Comparison of ENCODE assay signal across 9 cellular contexts in the genomic region with DNA sequence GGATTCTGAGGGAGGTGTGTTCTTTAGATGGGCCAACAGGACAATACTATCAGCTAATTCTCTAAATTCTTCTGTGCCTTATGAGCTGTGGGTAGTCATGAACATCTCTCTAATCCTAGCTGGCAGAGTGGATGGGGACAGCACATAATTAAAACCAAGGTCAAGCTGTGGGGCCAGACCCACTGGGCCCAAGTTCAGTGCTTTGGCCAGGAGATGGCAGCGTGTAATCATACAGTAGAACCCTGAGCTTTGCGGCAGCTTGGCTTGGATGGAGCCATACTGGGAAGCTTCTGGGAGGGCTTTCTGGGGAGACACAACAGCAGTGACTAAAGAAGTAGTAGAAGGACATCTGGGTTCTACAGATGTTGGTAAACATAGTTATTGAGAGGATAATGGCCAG.
DNase-seq lines count a peak whose midpoint lies in the region; ATAC-seq and TF ChIP-seq lines count a peak whose summit lies in the region.
"Had no signal": no experiment of that assay in that cellular context is flagged by ENCODE, and none has a peak within 500 bp of the region (broad histone marks: within the 10 kb centered on the region; RNA-seq: fewer than 3 reads in every experiment).

No MANE protein-coding gene starts in this region.

- POLR2A ChIA-PET in HEK293 (lab: Yijun Ruan, JAX), result no interaction called here
- POLR2A ChIA-PET in naive thymus-derived CD8-positive, alpha-beta T cell (lab: Charles Lee), result no interaction called here

- H3K4me1 ChIP-seq in HEK293 (ENCODE audit: control insufficient read depth, insufficient read depth, low read length), result no peaks in the 10 kb centered on the region

- H3K27me3 Mint-ChIP-seq in Calu3 (ENCODE audit: unreplicated experiment), result peaks cover 29% of the 10 kb centered on the region
- peaks cover 20% of the 10 kb centered on the region for H3K27me3 Mint-ChIP-seq in neural crest cell (ENCODE audit: low read depth)
- H3K27me3 Mint-ChIP-seq in naive thymus-derived CD8-positive, alpha-beta T cell, result peaks cover 0 to 18% (median 3%) of the 10 kb centered on the region in 5 donors

- no peaks in the 10 kb centered on the region for H3K36me3 ChIP-seq in HEK293 (ENCODE audit: control insufficient read depth in 2 of 2, insufficient read depth in 1 of 2, low read length in 2 of 2)

- TF ChIP-seq CTCF in Calu3 (IDR thresholded peaks at IDR 0.05; ENCODE audit: unreplicated experiment) (no peak), HEK293 (tag by site-specific recombination; IDR thresholded peaks at IDR 0.05) (0 out of 2 replicates have a peak, but pooled peaks have one; percentile 15), astrocyte of the cerebellum (IDR thresholded peaks at IDR 0.05; ENCODE audit: low read depth, low read length, missing control alignments) (peak; percentile 53), neural crest cell (conservative IDR thresholded peaks at IDR 0.05) (peak; percentile 28)

- ATAC-seq in HG03135 (IDR thresholded peaks at IDR 0.05; ENCODE audit: unreplicated experiment), result no peak
- ATAC-seq in naive thymus-derived CD8-positive, alpha-beta T cell, result no peak

- H3K36me3 Mint-ChIP-seq in Calu3 (ENCODE audit: insufficient read depth, unreplicated experiment) (no peaks in the 10 kb centered on the region), neural crest cell (ENCODE audit: low read depth) (no peaks in the 10 kb centered on the region)
- H3K36me3 Mint-ChIP-seq in naive thymus-derived CD8-positive, alpha-beta T cell, result peaks cover 0 to 6% (median 0%) of the 10 kb centered on the region in 3 donors

- H3K9me3 Mint-ChIP-seq in Calu3 (ENCODE audit: low read depth, unreplicated experiment) (no peaks in the 10 kb centered on the region), neural crest cell (peaks cover 14% of the 10 kb centered on the region)
- H3K9me3 Mint-ChIP-seq in naive thymus-derived CD8-positive, alpha-beta T cell, result peaks cover 0 to 21% (median 5%) of the 10 kb centered on the region in 9 donors

- DNase-seq in Calu3 (peak; percentile 38), astrocyte of the cerebellum (ENCODE audit: low read depth) (no peak), neural crest cell (ENCODE audit: low read depth, low spot score) (no peak), SHP77 treated with DMSO at 0.1 percent for 48 hours (lab: John Stamatoyannopoulos, UW) (no peak)
- no peak for DNase-seq in effector CD4-positive, alpha-beta T cell
- no peak for DNase-seq in naive thymus-derived CD8-positive, alpha-beta T cell
- DNase-seq: nucleus accumbens had no signal

- no peaks in the 10 kb centered on the region for H3K4me1 Mint-ChIP-seq in Calu3 (ENCODE audit: low read depth, unreplicated experiment)
- H3K4me1 Mint-ChIP-seq in neural crest cell, result no peaks in the 10 kb centered on the region
- no peaks in the 10 kb centered on the region for H3K4me1 Mint-ChIP-seq in naive thymus-derived CD8-positive, alpha-beta T cell

- intact Hi-C loops in Calu3 (cut with micrococcal nuclease; ENCODE audit: unreplicated experiment), result loop anchor here (2.0 to 5.0 kb wide), 3 partner anchors 136 to 232 kb away; no protein-coding TSS in a partner anchor

- CTCF ChIA-PET in Calu3 (lab: Charles Lee), result interaction anchor here (0.7 to 1.7 kb wide), 7 partner anchors 73 to 233 kb away, joined by 3 to 17 read pairs (median 6); no protein-coding TSS in a partner anchor
- CTCF ChIA-PET in HEK293 (lab: Yijun Ruan, JAX), result interaction anchor here (0.7 to 3.0 kb wide), 16 partner anchors 9 to 391 kb away, joined by 3 to 37 read pairs (median 3); no protein-coding TSS in a partner anchor

- no peaks in the 10 kb centered on the region for H3K9me3 ChIP-seq in HEK293 (ENCODE audit: control insufficient read depth, insufficient read depth, low read depth, low read length)

- no TSS peak for BruUV-seq in Calu3 (replicated peaks; lab: Mats Ljungman, UMichigan)

- no peak overlapping the region for H3K27ac ChIP-seq in HEK293 (ENCODE audit: extremely low read depth, low read depth, low read length)

- in situ Hi-C loops in astrocyte of the cerebellum (cut with HindIII; ENCODE audit: low sequenced_read_pairs), result no loop called here

- no peak overlapping the region for H3K4me3 Mint-ChIP-seq in Calu3 (ENCODE audit: low read depth, unreplicated experiment)
- H3K4me3 Mint-ChIP-seq in neural crest cell, result no peak overlapping the region
- H3K4me3 Mint-ChIP-seq in naive thymus-derived CD8-positive, alpha-beta T cell, result no peak overlapping the region

- no peak overlapping the region for H3K27ac Mint-ChIP-seq in Calu3 (ENCODE audit: unreplicated experiment)
- no peak overlapping the region for H3K27ac Mint-ChIP-seq in neural crest cell (ENCODE audit: unreplicated experiment)
- H3K27ac Mint-ChIP-seq in naive thymus-derived CD8-positive, alpha-beta T cell, result no peak overlapping the region

- H3K4me3 ChIP-seq in HEK293 (ENCODE audit: low read depth, low read length) (no peak overlapping the region), astrocyte of the cerebellum (ENCODE audit: low read depth, low read length) (no peak overlapping the region)

TF ChIP-seq in HEK293, 187 proteins besides CTCF, POLR2A, EP300 and RAD21:
- TF ChIP-seq ZNF664 (tag by site-specific recombination; IDR thresholded peaks at IDR 0.05), result no peak
- no peak for TF ChIP-seq ZNF169 (tag by site-specific recombination; IDR thresholded peaks at IDR 0.05)
- no peak for TF ChIP-seq ZNF202 (tag by site-specific recombination; IDR thresholded peaks at IDR 0.05; ENCODE audit: borderline replicate concordance)
- no peak for TF ChIP-seq ZNF645 (tag by site-specific recombination; IDR thresholded peaks at IDR 0.05)
- no peak for TF ChIP-seq ZNF341 (tag by site-specific recombination; IDR thresholded peaks at IDR 0.05; ENCODE audit: low read depth)
- TF ChIP-seq ZNF654 (tag by site-specific recombination; IDR thresholded peaks at IDR 0.05; ENCODE audit: low read depth), result peak; percentile 18; the same call in 1 of the 2 replicates
TF ChIP-seq in HEK293: peak in this region for 1.
